In genomic region chr4:89539374-89539773, GRCh38 we compare ENCODE assay signal across 14 cellular contexts.
DNase-seq lines count a peak whose midpoint lies in the region; ATAC-seq and TF ChIP-seq lines count a peak whose summit lies in the region.
"Had no signal": no experiment of that assay in that cellular context is flagged by ENCODE, and none has a peak within 500 bp of the region (broad histone marks: within the 10 kb centered on the region; RNA-seq: fewer than 3 reads in every experiment).

No MANE protein-coding gene starts in this region.

- H3K36me3 ChIP-seq in SJSA1 (no peaks in the 10 kb centered on the region), tibial artery (no peaks in the 10 kb centered on the region)
- H3K36me3 ChIP-seq: esophagus squamous epithelium had no signal

- peaks cover 23% of the 10 kb centered on the region for H3K27me3 Mint-ChIP-seq in activated T-cell treated with anti-CD3 and anti-CD28 coated beads, Interleukin-2, amount 50 U/mL, for 24 hours

- peaks cover 11% of the 10 kb centered on the region for H3K9me3 Mint-ChIP-seq in stimulated activated effector memory CD8-positive, alpha-beta T cell treated with anti-CD3 and anti-CD28 coated beads, Interleukin-12 subunit alpha, Interleukin-12 subunit beta, amount 100 ng/mL, for 72 hours
- peaks cover 2% of the 10 kb centered on the region for H3K9me3 Mint-ChIP-seq in activated T-cell treated with anti-CD3 and anti-CD28 coated beads, Interleukin-2, amount 50 U/mL, for 24 hours

- H3K4me1 ChIP-seq in SJSA1 (replicated peaks), result peaks cover 22% of the 10 kb centered on the region
- no peaks in the 10 kb centered on the region for H3K4me1 ChIP-seq in tibial artery
- H3K4me1 ChIP-seq: esophagus squamous epithelium had no signal

- intact Hi-C loops in tibial artery (cut with DNase I; ENCODE audit: low total_unique reads), result no loop called here

- H3K4me1 Mint-ChIP-seq in stimulated activated effector memory CD8-positive, alpha-beta T cell treated with anti-CD3 and anti-CD28 coated beads, Interleukin-12 subunit alpha, Interleukin-12 subunit beta, amount 100 ng/mL, for 72 hours, result no peaks in the 10 kb centered on the region
- peaks cover 8% of the 10 kb centered on the region for H3K4me1 Mint-ChIP-seq in activated T-cell treated with anti-CD3 and anti-CD28 coated beads, Interleukin-2, amount 50 U/mL, for 24 hours (ENCODE audit: low read depth)

- H3K9me3 ChIP-seq in SJSA1 (replicated peaks), result no peaks in the 10 kb centered on the region
- H3K9me3 ChIP-seq in tibial artery, result peaks cover 0 to 4% (median 0%) of the 10 kb centered on the region in 3 donors
- H3K9me3 ChIP-seq: esophagus squamous epithelium had no signal

- DNase-seq in GM04503 (ENCODE audit: low read depth) (peak; percentile 27), SJSA1 (ENCODE audit: low read depth in 1 of 2, low spot score in 2 of 2) (peak; percentile 37 to 63), fibroblast of the aortic adventitia (ENCODE audit: low read depth) (peak; percentile 91), tibial artery (no peak)
- DNase-seq in stimulated activated effector memory CD8-positive, alpha-beta T cell treated with anti-CD3 and anti-CD28 coated beads, Interleukin-12 subunit alpha, Interleukin-12 subunit beta, amount 100 ng/mL, for 72 hours (ENCODE audit: low spot score in 2 of 2), result no peak
- no peak for DNase-seq in activated T-cell treated with anti-CD3 and anti-CD28 coated beads, Interleukin-2, amount 50 U/mL, for 24 hours
- DNase-seq: activated CD4-positive, alpha-beta T cell treated with anti-CD3 and anti-CD28 coated beads, Interleukin-2, amount 10 ng/mL, durations not matched to agents 7 days and 5 days; cerebellar nuclear complex; esophagus squamous epithelium; MM.1S; naive thymus-derived CD4-positive, alpha-beta T cell; PC-9 had no signal

- no peak overlapping the region for H3K4me3 Mint-ChIP-seq in stimulated activated effector memory CD8-positive, alpha-beta T cell treated with anti-CD3 and anti-CD28 coated beads, Interleukin-12 subunit alpha, Interleukin-12 subunit beta, amount 100 ng/mL, for 72 hours
- H3K4me3 Mint-ChIP-seq in activated T-cell treated with anti-CD3 and anti-CD28 coated beads, Interleukin-2, amount 50 U/mL, for 24 hours, result no peak overlapping the region
- H3K4me3 Mint-ChIP-seq: activated CD4-positive, alpha-beta T cell treated with anti-CD3 and anti-CD28 coated beads, Interleukin-2, amount 10 ng/mL, durations not matched to agents 7 days and 5 days; naive thymus-derived CD4-positive, alpha-beta T cell had no signal

- H3K27ac Mint-ChIP-seq in stimulated activated effector memory CD8-positive, alpha-beta T cell treated with anti-CD3 and anti-CD28 coated beads, Interleukin-12 subunit alpha, Interleukin-12 subunit beta, amount 100 ng/mL, for 72 hours, result no peak overlapping the region
- H3K27ac Mint-ChIP-seq in activated T-cell treated with anti-CD3 and anti-CD28 coated beads, Interleukin-2, amount 50 U/mL, for 24 hours, result no peak overlapping the region
- H3K27ac Mint-ChIP-seq: activated CD4-positive, alpha-beta T cell treated with anti-CD3 and anti-CD28 coated beads, Interleukin-2, amount 10 ng/mL, durations not matched to agents 7 days and 5 days; naive thymus-derived CD4-positive, alpha-beta T cell had no signal

- no peak for TF ChIP-seq CTCF in fibroblast of the aortic adventitia (IDR thresholded peaks at IDR 0.05; ENCODE audit: insufficient read depth, low read length)
- no peak for TF ChIP-seq CTCF in tibial artery (IDR thresholded peaks at IDR 0.05)

- H3K27me3 ChIP-seq in SJSA1 (replicated peaks), result no peaks in the 10 kb centered on the region
- H3K27me3 ChIP-seq in tibial artery, result no peaks in the 10 kb centered on the region
- H3K27me3 ChIP-seq: esophagus squamous epithelium had no signal

- no peaks in the 10 kb centered on the region for H3K36me3 Mint-ChIP-seq in stimulated activated effector memory CD8-positive, alpha-beta T cell treated with anti-CD3 and anti-CD28 coated beads, Interleukin-12 subunit alpha, Interleukin-12 subunit beta, amount 100 ng/mL, for 72 hours
- no peaks in the 10 kb centered on the region for H3K36me3 Mint-ChIP-seq in activated T-cell treated with anti-CD3 and anti-CD28 coated beads, Interleukin-2, amount 50 U/mL, for 24 hours (ENCODE audit: low read depth)

- H3K4me3 ChIP-seq in SJSA1 (no peak overlapping the region), fibroblast of the aortic adventitia (ENCODE audit: low read depth, low read length) (no peak overlapping the region), tibial artery (no peak overlapping the region)
- H3K4me3 ChIP-seq: esophagus squamous epithelium, PC-9 had no signal

- peak overlapping the region; percentile 60 for H3K27ac ChIP-seq in SJSA1
- no peak overlapping the region for H3K27ac ChIP-seq in tibial artery
- H3K27ac ChIP-seq: HL-60, PC-9 had no signal

- ATAC-seq in stimulated activated effector memory CD8-positive, alpha-beta T cell treated with anti-CD3 and anti-CD28 coated beads, Interleukin-12 subunit alpha, Interleukin-12 subunit beta, amount 100 ng/mL, for 72 hours, result peak; percentile 41
- no peak for ATAC-seq in GM18873 (IDR thresholded peaks at IDR 0.05; ENCODE audit: low FRiP score, unreplicated experiment)
- ATAC-seq: naive thymus-derived CD4-positive, alpha-beta T cell had no signal

Comparison
In these comparisons a context has a peak if more than half of its experiments do, and no peak if none do; other contexts are left out.
1. DNase-seq: peak in GM04503 (single experiment), SJSA1 (2 of 2) and fibroblast of the aortic adventitia (single experiment); none in stimulated activated effector memory CD8-positive, alpha-beta T cell treated with anti-CD3 and anti-CD28 coated beads, Interleukin-12 subunit alpha, Interleukin-12 subunit beta, amount 100 ng/mL, for 72 hours (0 of 2), tibial artery (0 of 2) and activated T-cell treated with anti-CD3 and anti-CD28 coated beads, Interleukin-2, amount 50 U/mL, for 24 hours (single experiment).